Comparison of ENCODE assay signal across 10 cellular contexts in the genomic region with DNA sequence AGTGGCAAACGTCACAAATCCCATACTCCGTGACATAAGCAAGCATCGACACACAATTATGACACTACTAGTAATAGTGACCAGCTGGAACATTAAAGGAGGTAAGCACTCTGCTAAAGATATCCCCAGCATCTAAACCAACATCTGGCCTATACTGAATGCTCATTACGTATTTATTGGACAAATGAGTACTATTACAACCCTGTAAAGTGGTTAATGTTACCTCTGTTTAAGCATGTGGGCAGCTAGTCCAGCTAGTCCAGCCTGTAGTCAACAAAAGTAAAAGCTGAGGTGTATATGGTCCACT. TPM values are rescaled to one million over a fixed set of nuclear protein-coding genes. Genes with fewer than 3 reads are reported as not detected.
DNase-seq lines count a peak whose midpoint lies in the region; ATAC-seq, FAIRE-seq and TF ChIP-seq lines count a peak whose summit lies in the region.
"Had no signal": no experiment of that assay in that cellular context is flagged by ENCODE, and none has a peak within 500 bp of the region (broad histone marks: within the 10 kb centered on the region; RNA-seq: fewer than 3 reads in every experiment).

No MANE protein-coding gene starts in this region.

- H3K27ac Mint-ChIP-seq in activated naive CD8-positive, alpha-beta T cell treated with anti-CD3 and anti-CD28 coated beads, Interleukin-2, amount 10 ng/mL, durations not matched to agents 7 days and 5 days = peak overlapping the region; percentile 92
- H3K27ac Mint-ChIP-seq in natural killer cell = peak overlapping the region; percentile 91 to 98

- POLR2A ChIA-PET in activated naive CD8-positive, alpha-beta T cell treated with anti-CD3 and anti-CD28 coated beads, Interleukin-2, amount 10 ng/mL, durations not matched to agents 7 days and 5 days (lab: Charles Lee) = interaction anchor here (1.0 to 2.2 kb wide), 2 partner anchors 81 to 108 kb away, joined by 6 to 13 read pairs; a partner anchor contains a TSS

- ATAC-seq in HG02852 (IDR thresholded peaks at IDR 0.05; ENCODE audit: unreplicated experiment) (peak; percentile 2), natural killer cell (no peak)
- ATAC-seq in activated naive CD8-positive, alpha-beta T cell treated with anti-CD3 and anti-CD28 coated beads, Interleukin-2, amount 10 ng/mL, durations not matched to agents 7 days and 5 days (ENCODE audit: low read depth) = peak; percentile 3

- H3K4me1 Mint-ChIP-seq in activated naive CD8-positive, alpha-beta T cell treated with anti-CD3 and anti-CD28 coated beads, Interleukin-2, amount 10 ng/mL, durations not matched to agents 7 days and 5 days = peaks cover 17% of the 10 kb centered on the region
- H3K4me1 Mint-ChIP-seq in natural killer cell = peaks cover 17 to 35% of the 10 kb centered on the region in 2 donors

- H3K27me3 ChIP-seq in BLaER1 = no peaks in the 10 kb centered on the region

- H3K36me3 ChIP-seq in BLaER1 = no peaks in the 10 kb centered on the region

- no peak for FAIRE-seq in RCC 7860 (lab: Jason Lieb, UNC)

- peak overlapping the region; percentile 91 for H3K4me3 Mint-ChIP-seq in activated naive CD8-positive, alpha-beta T cell treated with anti-CD3 and anti-CD28 coated beads, Interleukin-2, amount 10 ng/mL, durations not matched to agents 7 days and 5 days
- H3K4me3 Mint-ChIP-seq in natural killer cell = peak overlapping the region; percentile 91

- DNase-seq in activated naive CD8-positive, alpha-beta T cell treated with anti-CD3 and anti-CD28 coated beads, Interleukin-2, amount 10 ng/mL, durations not matched to agents 7 days and 5 days = no peak
- DNase-seq in natural killer cell (no peak), RCC 7860 (ENCODE audit: low spot score) (no peak), D341Med (ENCODE audit: low spot score) (no peak), NOMO-1 treated with DMSO at 0.1 percent for 48 hours (lab: John Stamatoyannopoulos, UW; ENCODE audit: unreplicated experiment) (no peak), hypothalamus (lab: John Stamatoyannopoulos, UW) (no peak)

- H3K4me2 ChIP-seq in BLaER1 = peak overlapping the region; percentile 51

- H3K27me3 Mint-ChIP-seq in activated naive CD8-positive, alpha-beta T cell treated with anti-CD3 and anti-CD28 coated beads, Interleukin-2, amount 10 ng/mL, durations not matched to agents 7 days and 5 days = no peaks in the 10 kb centered on the region
- no peaks in the 10 kb centered on the region for H3K27me3 Mint-ChIP-seq in natural killer cell (ENCODE audit: low read depth in 2 of 2)

- no peak overlapping the region for H3K9ac ChIP-seq in BLaER1

- intact Hi-C loops in natural killer cell (cut with micrococcal nuclease) = no loop called here

- peaks cover 18% of the 10 kb centered on the region for H3K4me1 ChIP-seq in BLaER1

- no peaks in the 10 kb centered on the region for H4K20me1 ChIP-seq in BLaER1

- no peak overlapping the region for H3K27ac ChIP-seq in BLaER1

- H3K4me3 ChIP-seq in BLaER1 = peak overlapping the region; percentile 76

- H3K9me3 ChIP-seq in BLaER1 = peaks cover 6% of the 10 kb centered on the region

- no peaks in the 10 kb centered on the region for H3K36me3 Mint-ChIP-seq in activated naive CD8-positive, alpha-beta T cell treated with anti-CD3 and anti-CD28 coated beads, Interleukin-2, amount 10 ng/mL, durations not matched to agents 7 days and 5 days
- H3K36me3 Mint-ChIP-seq in natural killer cell = no peaks in the 10 kb centered on the region

- H3K9me3 Mint-ChIP-seq in activated naive CD8-positive, alpha-beta T cell treated with anti-CD3 and anti-CD28 coated beads, Interleukin-2, amount 10 ng/mL, durations not matched to agents 7 days and 5 days = no peaks in the 10 kb centered on the region
- no peaks in the 10 kb centered on the region for H3K9me3 Mint-ChIP-seq in natural killer cell

- peak; percentile 40 for TF ChIP-seq CTCF in natural killer cell (IDR thresholded peaks at IDR 0.05)

RNA-seq across cellular contexts. Expression of a gene that starts 0.4 kb away (rescaled TPM):
- 1 to 10 TPM; 7.8 to 7.9 TPM for total RNA-seq in activated naive CD8-positive, alpha-beta T cell treated with anti-CD3 and anti-CD28 coated beads, Interleukin-2, amount 10 ng/mL, durations not matched to agents 7 days and 5 days
- total RNA-seq in natural killer cell = 10 to 100 TPM; 20.8 to 33.7 (median 29.0) TPM

RNA-seq across cellular contexts. Expression of a gene that starts 24.7 kb away (rescaled TPM):
- not detected for total RNA-seq in activated naive CD8-positive, alpha-beta T cell treated with anti-CD3 and anti-CD28 coated beads, Interleukin-2, amount 10 ng/mL, durations not matched to agents 7 days and 5 days
- total RNA-seq in natural killer cell = not detected
- total RNA-seq: glomerular endothelial cell, SK-MEL-5 had no signal

Comparison
In these comparisons a context has a peak if more than half of its experiments do, and no peak if none do; other contexts are left out.
1. ATAC-seq: peak in HG02852 (single experiment) and activated naive CD8-positive, alpha-beta T cell treated with anti-CD3 and anti-CD28 coated beads, Interleukin-2, amount 10 ng/mL, durations not matched to agents 7 days and 5 days (single experiment); none in natural killer cell (0 of 3).